26 cellular contexts compared by ENCODE assay signal in the genomic region with DNA sequence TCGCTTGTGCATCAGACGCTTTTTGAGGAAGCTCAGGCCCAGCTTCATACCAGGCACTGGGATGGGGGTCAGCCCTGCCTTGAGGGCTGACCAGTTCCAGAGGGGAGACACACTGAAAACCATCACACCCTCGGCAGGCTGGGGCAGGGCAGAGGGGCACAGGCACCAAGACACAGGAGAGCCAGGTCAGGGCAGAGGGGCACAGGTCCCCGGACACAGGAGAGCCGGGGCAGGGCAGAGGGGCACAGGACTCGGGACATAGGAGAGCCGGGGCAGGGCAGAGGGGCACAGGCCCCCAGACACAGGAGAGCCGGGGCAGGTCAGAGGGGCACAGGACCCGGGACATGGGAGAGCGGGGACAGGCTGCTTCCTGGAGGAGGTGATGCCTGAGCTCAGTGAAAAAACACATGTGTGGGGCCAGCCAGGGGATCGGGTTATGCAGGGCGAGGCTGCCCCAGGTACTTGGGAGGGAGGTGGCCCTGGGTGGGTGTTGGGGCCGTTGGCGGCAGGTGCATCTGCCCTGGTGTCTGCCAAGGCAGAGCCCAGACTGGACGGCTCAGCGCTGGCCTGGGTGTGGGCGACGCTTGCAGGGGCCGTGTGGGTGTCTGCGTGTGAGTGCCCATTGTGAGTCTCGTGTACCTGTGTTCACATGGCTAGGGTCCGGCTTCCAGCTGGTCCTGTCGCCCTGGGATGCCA. TPM values are rescaled to one million over a fixed set of nuclear protein-coding genes. Genes with fewer than 3 reads are reported as not detected.
DNase-seq lines count a peak whose midpoint lies in the region; ATAC-seq, FAIRE-seq and TF ChIP-seq lines count a peak whose summit lies in the region.
"Had no signal": no experiment of that assay in that cellular context is flagged by ENCODE, and none has a peak within 500 bp of the region (broad histone marks: within the 10 kb centered on the region; RNA-seq: fewer than 3 reads in every experiment).

No MANE protein-coding gene starts in this region.

- H3K36me3 ChIP-seq in left ventricle myocardium inferior (no peaks in the 10 kb centered on the region), neural progenitor cell (no peaks in the 10 kb centered on the region), mesendoderm (ENCODE audit: control insufficient read depth, insufficient read depth, low read length) (no peaks in the 10 kb centered on the region)

- TF ChIP-seq CTCF in left ventricle myocardium inferior (IDR thresholded peaks at IDR 0.05; ENCODE audit: borderline replicate concordance) (no peak), glutamatergic neuron (IDR thresholded peaks at IDR 0.05; ENCODE audit: partially characterized antibody, unreplicated experiment) (no peak), neural progenitor cell (IDR thresholded peaks at IDR 0.05) (no peak), D721Med (IDR thresholded peaks at IDR 0.05; ENCODE audit: insufficient read depth, missing control alignments) (no peak)

- H3K4me1 ChIP-seq in left ventricle myocardium inferior (peaks cover 24% of the 10 kb centered on the region), neural progenitor cell (no peaks in the 10 kb centered on the region), mesendoderm (ENCODE audit: control insufficient read depth, low read depth, low read length) (no peaks in the 10 kb centered on the region)

- no peak overlapping the region for H2BK5ac ChIP-seq in mesendoderm (ENCODE audit: low read length)

- H3K36me3 Mint-ChIP-seq in glutamatergic neuron (ENCODE audit: unreplicated experiment) (no peaks in the 10 kb centered on the region), neural progenitor cell (no peaks in the 10 kb centered on the region)

- H3K4me3 Mint-ChIP-seq in glutamatergic neuron (ENCODE audit: unreplicated experiment) (no peak overlapping the region), neural progenitor cell (no peak overlapping the region)
- H3K4me3 Mint-ChIP-seq: H9, HFFc6 had no signal

- intact Hi-C loops in Right ventricle myocardium superior (cut with DNase I), result no loop called here
- intact Hi-C loops in left ventricle myocardium inferior (cut with micrococcal nuclease), result no loop called here

- H3K4me2 ChIP-seq in neural progenitor cell (no peak overlapping the region), mesendoderm (ENCODE audit: low read length) (no peak overlapping the region)
- H3K4me2 ChIP-seq: PC-9 had no signal

- WGBS in mesendoderm (ENCODE audit: extremely low coverage, insufficient coverage, low lambda C conversion rate), result no CpG with 5 or more reads among the region's 23 CpGs

- H3K4me1 Mint-ChIP-seq in glutamatergic neuron (ENCODE audit: low read depth, unreplicated experiment) (peaks cover 12% of the 10 kb centered on the region), neural progenitor cell (peaks cover 19% of the 10 kb centered on the region)
- H3K4me1 Mint-ChIP-seq: H9 had no signal

- no peak overlapping the region for H2BK120ac ChIP-seq in mesendoderm (ENCODE audit: low read depth, low read length)

- no peak overlapping the region for H2AFZ ChIP-seq in neural progenitor cell (replicated peaks)
- H2AFZ ChIP-seq: PC-9 had no signal

- H3K4ac ChIP-seq in mesendoderm (ENCODE audit: low read depth, low read length), result no peak overlapping the region

- H3K9ac ChIP-seq in neural progenitor cell (no peak overlapping the region), mesendoderm (ENCODE audit: low read length) (no peak overlapping the region)

- H3K18ac ChIP-seq in mesendoderm (ENCODE audit: low read length), result no peak overlapping the region

- H3K79me2 ChIP-seq in neural progenitor cell (ENCODE audit: low read depth) (no peaks in the 10 kb centered on the region), mesendoderm (ENCODE audit: control insufficient read depth, insufficient read depth, low read length) (no peaks in the 10 kb centered on the region)

- H3K27me3 ChIP-seq in left ventricle myocardium inferior (ENCODE audit: low read depth) (peaks cover 19% of the 10 kb centered on the region), neural progenitor cell (no peaks in the 10 kb centered on the region), mesendoderm (ENCODE audit: insufficient read depth, low read length, poor library complexity) (no peaks in the 10 kb centered on the region)

- no peak for ATAC-seq in Right ventricle myocardium superior (ENCODE audit: poor library complexity)
- ATAC-seq: K562 had no signal

- H3K9me3 Mint-ChIP-seq in glutamatergic neuron (ENCODE audit: unreplicated experiment) (peaks cover 10% of the 10 kb centered on the region), neural progenitor cell (no peaks in the 10 kb centered on the region)
- H3K9me3 Mint-ChIP-seq: HFFc6 had no signal

- no peaks in the 10 kb centered on the region for H3K79me1 ChIP-seq in mesendoderm (ENCODE audit: low read length)

- H3K9me3 ChIP-seq in left ventricle myocardium inferior (replicated peaks) (no peaks in the 10 kb centered on the region), neural progenitor cell (ENCODE audit: low read depth) (no peaks in the 10 kb centered on the region)

- H2BK15ac ChIP-seq in mesendoderm (replicated peaks; ENCODE audit: low read depth), result no peak overlapping the region

- peaks cover 9% of the 10 kb centered on the region for H3F3A ChIP-seq in neural progenitor cell (ENCODE audit: low read depth)

- H3K56ac ChIP-seq in mesendoderm (ENCODE audit: low read length), result no peak overlapping the region

- H4K5ac ChIP-seq in mesendoderm (ENCODE audit: low read length), result no peak overlapping the region

- DNase-seq in Right ventricle myocardium superior, result peak; percentile 38
- no peak for DNase-seq in left ventricle myocardium inferior
- peak; percentile 14 for DNase-seq in glutamatergic neuron
- DNase-seq in neural progenitor cell (ENCODE audit: low spot score), result no peak
- no peak for DNase-seq in T1000 (lab: John Stamatoyannopoulos, UW)
- DNase-seq in D721Med (ENCODE audit: insufficient read length, low spot score), result no peak
- no peak for DNase-seq in mesendoderm
- DNase-seq: H9; HFFc6; Kasumi-1; NCI-H1092 treated with DMSO at 0.1 percent for 48 hours; NCI-H1436; NCI-H187 treated with DMSO at 0.1 percent for 48 hours; NCI-H2107; NCI-H524; NCI-H82; NK-92 treated with Interleukin-12 subunit alpha and Interleukin-12 subunit beta, amount 100 ng/mL, for 24 hours; PC-9; SHP77 treated with DMSO at 0.1 percent for 48 hours had no signal

- no peak overlapping the region for H3K4me3 ChIP-seq in left ventricle myocardium inferior
- H3K4me3 ChIP-seq in neural progenitor cell, result no peak overlapping the region
- no peak overlapping the region for H3K4me3 ChIP-seq in mesendoderm (ENCODE audit: low read length)
- H3K4me3 ChIP-seq: K562, PC-9 had no signal

- H3K27ac Mint-ChIP-seq in glutamatergic neuron (ENCODE audit: unreplicated experiment) (no peak overlapping the region), neural progenitor cell (peak overlapping the region; percentile 63)
- H3K27ac Mint-ChIP-seq: H9, HFFc6 had no signal

- no peak overlapping the region for H3K27ac ChIP-seq in left ventricle myocardium inferior (replicated peaks)
- no peak overlapping the region for H3K27ac ChIP-seq in neural progenitor cell
- no peak overlapping the region for H3K27ac ChIP-seq in mesendoderm (ENCODE audit: low read depth, low read length)
- H3K27ac ChIP-seq: PC-9 had no signal

- H2AK5ac ChIP-seq in mesendoderm (ENCODE audit: low read length), result no peak overlapping the region

- FAIRE-seq in D721Med (lab: Jason Lieb, UNC), result no peak
- FAIRE-seq: GM18507, HTR-8/SVneo, K562 had no signal

- H3K27me3 Mint-ChIP-seq in glutamatergic neuron (ENCODE audit: unreplicated experiment) (peaks cover 7% of the 10 kb centered on the region), neural progenitor cell (ENCODE audit: insufficient read depth, low read depth) (peaks cover 16% of the 10 kb centered on the region)

- H3K23ac ChIP-seq in mesendoderm (ENCODE audit: low read length), result no peak overlapping the region

- H4K20me1 ChIP-seq in neural progenitor cell (ENCODE audit: low read depth), result no peaks in the 10 kb centered on the region

- no peak overlapping the region for H4K8ac ChIP-seq in mesendoderm (ENCODE audit: low read depth, low read length)

RNA-seq across cellular contexts. Expression of a gene that starts 15.1 kb away (rescaled TPM):
- total RNA-seq in Right ventricle myocardium superior, result 2.9 TPM
- 2.0 TPM for total RNA-seq in left ventricle myocardium inferior
- total RNA-seq in glutamatergic neuron (ENCODE audit: unreplicated experiment), result 104 TPM
- total RNA-seq in neural progenitor cell (ENCODE audit: low replicate concordance), result 2.3 and 8.8 TPM in 2 replicates
- 12.9 TPM for polyA plus RNA-seq in mesendoderm (2013, experiment 1 of 2)
- 12.7 TPM for polyA plus RNA-seq in mesendoderm (2013, experiment 2 of 2)

RNA-seq across cellular contexts. Expression of a gene that starts 30.8 kb away (rescaled TPM):
- not detected for total RNA-seq in Right ventricle myocardium superior
- not detected for total RNA-seq in left ventricle myocardium inferior
- total RNA-seq in glutamatergic neuron (ENCODE audit: unreplicated experiment), result not detected
- total RNA-seq in neural progenitor cell (ENCODE audit: low replicate concordance), result not detected in 2 replicates
- not detected for polyA plus RNA-seq in mesendoderm (2013, experiment 1 of 2)
- polyA plus RNA-seq in mesendoderm (2013, experiment 2 of 2), result 0.08 TPM
- total RNA-seq: A172, H9, HFFc6, K562, M059J, PC-9, RPMI7951 had no signal
- polyA plus RNA-seq: BJ, K562 had no signal

RNA-seq across cellular contexts. Expression of a gene that starts 34.2 kb away (rescaled TPM):
- total RNA-seq in Right ventricle myocardium superior (12.9 TPM), left ventricle myocardium inferior (11.5 TPM), glutamatergic neuron (ENCODE audit: unreplicated experiment) (45.4 TPM), neural progenitor cell (ENCODE audit: low replicate concordance) (15.7 and 29.3 TPM in 2 replicates)
- 3.4 TPM for polyA plus RNA-seq in mesendoderm (2013, experiment 1 of 2)
- polyA plus RNA-seq in mesendoderm (2013, experiment 2 of 2), result 4.1 TPM

RNA-seq across cellular contexts. Expression of a gene that starts 40.5 kb away (rescaled TPM):
- total RNA-seq in Right ventricle myocardium superior (8.1 TPM), left ventricle myocardium inferior (6.0 TPM), glutamatergic neuron (ENCODE audit: unreplicated experiment) (1.3 TPM), neural progenitor cell (ENCODE audit: low replicate concordance) (0.30 and 0.99 TPM in 2 replicates)
- polyA plus RNA-seq in mesendoderm (2013, experiment 1 of 2), result 0.32 TPM
- polyA plus RNA-seq in mesendoderm (2013, experiment 2 of 2), result 0.29 TPM
- polyA plus RNA-seq: BJ, K562 had no signal

Comparison
In these comparisons a context has a peak if more than half of its experiments do, and no peak if none do; other contexts are left out.
1. DNase-seq: peak in Right ventricle myocardium superior (single experiment) and glutamatergic neuron (single experiment); none in left ventricle myocardium inferior (single experiment), neural progenitor cell (single experiment), T1000 (single experiment), D721Med (single experiment) and mesendoderm (single experiment).
2. RNA of a gene that starts 15.1 kb away (total RNA-seq): 104 TPM in glutamatergic neuron (single experiment); 2.9 TPM in Right ventricle myocardium superior (single experiment), 2.3 to 8.8 TPM in neural progenitor cell and 2.0 TPM in left ventricle myocardium inferior (single experiment); every median in the first group is over 10 times any median in the second.